ENCODE assay signal across 24 cellular contexts in genomic region chrX:129493643-129494042, GRCh38. TPM values are rescaled to one million over a fixed set of nuclear protein-coding genes. Genes with fewer than 3 reads are reported as not detected.
DNase-seq lines count a peak whose midpoint lies in the region; ATAC-seq and TF ChIP-seq lines count a peak whose summit lies in the region.
"Had no signal": no experiment of that assay in that cellular context is flagged by ENCODE, and none has a peak within 500 bp of the region (broad histone marks: within the 10 kb centered on the region; RNA-seq: fewer than 3 reads in every experiment).

No MANE protein-coding gene starts in this region.

- TF ChIP-seq CTCF in AG10803 (conservative IDR thresholded peaks at IDR 0.05; ENCODE audit: low read length) (no peak), mammary epithelial cell (conservative IDR thresholded peaks at IDR 0.05 in 1 of 2, IDR thresholded peaks at IDR 0.05 in 1 of 2; ENCODE audit: extremely low read depth in 1 of 2, insufficient read depth in 1 of 2, low read depth in 1 of 2, low read length in 2 of 2) (no peak)

- intact Hi-C loops in mammary epithelial cell (cut with micrococcal nuclease), result no loop called here
- intact Hi-C loops in right cardiac atrium (cut with DNase I), result no loop called here

- CTCF ChIA-PET in mammary epithelial cell (lab: Charles Lee; ENCODE audit: low non-redundant PET), result no interaction called here

- no peak for ATAC-seq in HG02798 (IDR thresholded peaks at IDR 0.05; ENCODE audit: poor library complexity, unreplicated experiment)
- no peak for ATAC-seq in right cardiac atrium
- ATAC-seq in GM21367 (IDR thresholded peaks at IDR 0.05; ENCODE audit: unreplicated experiment), result no peak
- ATAC-seq: activated CD4-positive, alpha-beta T cell treated with anti-CD3 and anti-CD28 coated beads for 36 hours; gastrocnemius medialis; left lobe of liver; stimulated activated naive CD8-positive, alpha-beta T cell treated with anti-CD3 and anti-CD28 coated beads, Interleukin-15, amount 100 ng/mL, for 72 hours had no signal

- in situ Hi-C loops in mammary epithelial cell (cut with MboI; ENCODE audit: low sequenced_read_pairs in 2 of 2), result no loop called here

- H3K4me3 ChIP-seq in AG10803 (ENCODE audit: low read length) (no peak overlapping the region), mammary epithelial cell (replicated peaks in 1 of 3; ENCODE audit: insufficient read depth in 1 of 3, low read depth in 2 of 3, low read length in 3 of 3) (no peak overlapping the region), right cardiac atrium (ENCODE audit: low read length) (no peak overlapping the region)
- H3K4me3 ChIP-seq: gastrocnemius medialis, PC-9, SK-N-MC had no signal

- H3K27ac ChIP-seq in mammary epithelial cell (ENCODE audit: insufficient read depth, low read depth, low read length) (no peak overlapping the region), right cardiac atrium (ENCODE audit: low read length) (no peak overlapping the region)
- H3K27ac ChIP-seq: gastrocnemius medialis, PC-9, SK-N-MC had no signal

- no peaks in the 10 kb centered on the region for H3K27me3 ChIP-seq in mammary epithelial cell (ENCODE audit: insufficient read depth, low read length)
- no peaks in the 10 kb centered on the region for H3K27me3 ChIP-seq in right cardiac atrium (ENCODE audit: control insufficient read depth, insufficient read depth)
- H3K27me3 ChIP-seq: gastrocnemius medialis had no signal

- H4K20me1 ChIP-seq in mammary epithelial cell (ENCODE audit: insufficient read depth, low read length), result no peaks in the 10 kb centered on the region

- H3K36me3 ChIP-seq in mammary epithelial cell (ENCODE audit: insufficient read depth, low read length), result peaks cover 2% of the 10 kb centered on the region
- H3K36me3 ChIP-seq: gastrocnemius medialis had no signal

- BruUV-seq in mammary epithelial cell (replicated peaks; lab: Mats Ljungman, UMichigan), result no TSS peak

- H3K9ac ChIP-seq in mammary epithelial cell (ENCODE audit: insufficient read depth, low read length), result no peak overlapping the region

- dilution Hi-C loops in mammary epithelial cell (cut with HindIII; ENCODE audit: low sequenced_read_pairs), result no loop called here

- no peak overlapping the region for H3K4me2 ChIP-seq in mammary epithelial cell (ENCODE audit: insufficient read depth, low read depth, low read length)
- H3K4me2 ChIP-seq: PC-9 had no signal

- no peak overlapping the region for H2AFZ ChIP-seq in mammary epithelial cell (ENCODE audit: low read depth, low read length)
- H2AFZ ChIP-seq: PC-9 had no signal

- H3K9me3 ChIP-seq in mammary epithelial cell (replicated peaks; ENCODE audit: insufficient read depth, low read length) (no peaks in the 10 kb centered on the region), right cardiac atrium (ENCODE audit: control insufficient read depth, low read length) (no peaks in the 10 kb centered on the region)
- H3K9me3 ChIP-seq: gastrocnemius medialis had no signal

- H3K4me1 ChIP-seq in mammary epithelial cell (ENCODE audit: insufficient read depth, low read length) (no peaks in the 10 kb centered on the region), right cardiac atrium (ENCODE audit: control insufficient read depth, insufficient read depth, low read length) (no peaks in the 10 kb centered on the region)
- H3K4me1 ChIP-seq: gastrocnemius medialis had no signal

- WGBS in mammary epithelial cell (ENCODE audit: low coverage, missing lambda C conversion rate), result 31% methylated on average over 2 of the region's 4 CpGs
- 74% methylated on average over 4 of the region's 4 CpGs for WGBS in right cardiac atrium

- no peaks in the 10 kb centered on the region for H3K79me2 ChIP-seq in mammary epithelial cell (ENCODE audit: insufficient read depth, low read length)

- DNase-seq in AG10803 (ENCODE audit: low read depth) (peak; percentile 54), HT1080 (ENCODE audit: low read depth) (peak; percentile 60), mammary epithelial cell (peak; percentile 45), kidney glomerular epithelial cell (lab: John Stamatoyannopoulos, UW) (peak; percentile 12), right cardiac atrium (no peak), NCI-H526 treated with DMSO at 0.1 percent for 48 hours (lab: John Stamatoyannopoulos, UW) (no peak)
- DNase-seq: activated CD4-positive, alpha-beta T cell treated with anti-CD3 and anti-CD28 coated beads for 36 hours; activated effector memory CD4-positive, alpha-beta T cell treated with anti-CD3 and anti-CD28 coated beads, Interleukin-2, amount 50 U/mL, for 16 hours; amygdala; CD8-positive, alpha-beta memory T cell; DMS79 treated with DMSO at 0.1 percent for 48 hours; endodermal cell; gastrocnemius medialis; Kasumi-1; NCI-H1417; NCI-H82; occipital lobe; PC-9; stimulated activated naive CD8-positive, alpha-beta T cell treated with anti-CD3 and anti-CD28 coated beads, Interleukin-15, amount 100 ng/mL, for 72 hours; T-helper 9 cell had no signal

RNA-seq across cellular contexts. Expression of gene SMARCA1, which starts 29.6 kb away (rescaled TPM):
- 23.7 and 28.3 TPM in 2 replicates for total RNA-seq in HT1080 (2014; rRNA removed; shearing (Covaris generic))
- 12.5 and 16.2 TPM in 2 replicates for polyA plus RNA-seq in HT1080 (2015; cell fraction: cytosol; rRNA removed)
- polyA plus RNA-seq in HT1080 (2015; cell fraction: nucleus; rRNA removed), result 36.4 and 39.3 TPM in 2 replicates
- total RNA-seq in mammary epithelial cell (10 to 100 TPM; 28.8 to 32.4 TPM), right cardiac atrium (10 to 100 TPM; 35.6 to 41.5 (median 39.6) TPM)
- polyA plus RNA-seq in mammary epithelial cell (13.0 TPM), right cardiac atrium (20.0 TPM)
- 21.6 TPM for polyA minus RNA-seq in mammary epithelial cell

RNA-seq across cellular contexts. Expression of gene OCRL, which starts 46.4 kb away (rescaled TPM):
- total RNA-seq in HT1080 (2014; rRNA removed; shearing (Covaris generic)), result 12.7 and 14.2 TPM in 2 replicates
- 20.3 and 27.7 TPM in 2 replicates for polyA plus RNA-seq in HT1080 (2015; cell fraction: cytosol; rRNA removed)
- polyA plus RNA-seq in HT1080 (2015; cell fraction: nucleus; rRNA removed), result 35.7 and 36.0 TPM in 2 replicates
- total RNA-seq in mammary epithelial cell (10 to 100 TPM; 25.0 to 30.8 TPM), right cardiac atrium (10 to 100 TPM; 13.0 to 14.3 (median 13.3) TPM)
- polyA plus RNA-seq in mammary epithelial cell (19.7 TPM), right cardiac atrium (7.0 TPM)
- 21.3 TPM for polyA minus RNA-seq in mammary epithelial cell

Comparison
In these comparisons a context has a peak if more than half of its experiments do, and no peak if none do; other contexts are left out.
1. DNase-seq: peak in AG10803 (single experiment), HT1080 (single experiment), mammary epithelial cell (single experiment) and kidney glomerular epithelial cell (single experiment); none in right cardiac atrium (0 of 3) and NCI-H526 treated with DMSO at 0.1 percent for 48 hours (single experiment).